Comparison of ENCODE assay signal across 26 cellular contexts in genomic region chr1:104098837-104099236, GRCh38.
DNase-seq lines count a peak whose midpoint lies in the region; ATAC-seq, FAIRE-seq and TF ChIP-seq lines count a peak whose summit lies in the region.
"Had no signal": no experiment of that assay in that cellular context is flagged by ENCODE, and none has a peak within 500 bp of the region (broad histone marks: within the 10 kb centered on the region; RNA-seq: fewer than 3 reads in every experiment).

No MANE protein-coding gene starts in this region.

- H3K4me3 ChIP-seq in HepG2 (replicated peaks in 1 of 3; ENCODE audit: insufficient read depth in 1 of 3, low read depth in 2 of 3, low read length in 3 of 3) (no peak overlapping the region), right lobe of liver (no peak overlapping the region), IMR-90 (ENCODE audit: insufficient read depth, low read depth, low read length) (no peak overlapping the region), mesendoderm (ENCODE audit: low read length) (no peak overlapping the region), endodermal cell (ENCODE audit: low read length) (no peak overlapping the region)
- H3K4me3 ChIP-seq: BLaER1, GM12878 had no signal

- H2AFZ ChIP-seq in HepG2 (ENCODE audit: low read length) (no peak overlapping the region), IMR-90 (replicated peaks; ENCODE audit: low read length, poor library complexity) (no peak overlapping the region)

- H2AK9ac ChIP-seq in IMR-90 (replicated peaks; ENCODE audit: low read depth, low read length, poor library complexity), result no peak overlapping the region

- 1% methylated on average over 3 of the region's 3 CpGs for WGBS in HepG2 (ENCODE audit: low lambda C conversion rate)
- WGBS in right lobe of liver (ENCODE audit: insufficient coverage, low coverage, low lambda C conversion rate, missing lambda C conversion rate), result 32% methylated on average over 3 of the region's 3 CpGs
- no CpG with 5 or more reads among the region's 3 CpGs for WGBS in IMR-90 (ENCODE audit: extremely low coverage in 2 of 2, insufficient read length in 1 of 2), 2 experiments
- no CpG with 5 or more reads among the region's 3 CpGs for WGBS in mesendoderm (ENCODE audit: extremely low coverage, insufficient coverage, low lambda C conversion rate)
- WGBS in endodermal cell (ENCODE audit: insufficient coverage in 1 of 2, insufficient read length in 1 of 2), 2 experiments, result 70 to 97% methylated on average over 2 of the region's 3 CpGs

- in situ Hi-C loops in HepG2 (cut with HindIII; ENCODE audit: extremely low pct_ligation_motif_present, low pct_unique_long_range_greater_than_20kb) (no loop called here), IMR-90 (cut with MboI; ENCODE audit: low sequenced_read_pairs) (no loop called here)

- CTCF ChIA-PET in HepG2 (lab: Yijun Ruan, JAX; ENCODE audit: low intra/inter-chr PET ratio, low total read pairs), result no interaction called here
- CTCF ChIA-PET in IMR-90 (lab: Yijun Ruan, JAX), result no interaction called here

- H3K27me3 ChIP-seq in HepG2 (ENCODE audit: control insufficient read depth in 1 of 2, insufficient read depth in 2 of 2, low read length in 2 of 2) (no peaks in the 10 kb centered on the region; a peak in 1 of 5 replicates), right lobe of liver (no peaks in the 10 kb centered on the region), IMR-90 (ENCODE audit: control insufficient read depth, insufficient read depth, low read length) (no peaks in the 10 kb centered on the region), mesendoderm (ENCODE audit: insufficient read depth, low read length, poor library complexity) (no peaks in the 10 kb centered on the region), endodermal cell (ENCODE audit: control insufficient read depth, insufficient read depth, low read length, poor library complexity, severe bottlenecking) (no peaks in the 10 kb centered on the region)
- H3K27me3 ChIP-seq: BE2C, BLaER1 had no signal

- no peaks in the 10 kb centered on the region for H4K20me1 ChIP-seq in HepG2 (ENCODE audit: insufficient read depth, low read length)
- H4K20me1 ChIP-seq in IMR-90 (ENCODE audit: insufficient read depth, low read length), result no peaks in the 10 kb centered on the region
- H4K20me1 ChIP-seq: BLaER1 had no signal

- H3K9me1 ChIP-seq in IMR-90 (ENCODE audit: insufficient read depth, low read length), result no peaks in the 10 kb centered on the region

- H3K79me1 ChIP-seq in IMR-90 (ENCODE audit: low read depth in 1 of 2, low read length in 2 of 2) (no peaks in the 10 kb centered on the region), mesendoderm (ENCODE audit: low read length) (no peaks in the 10 kb centered on the region)

- no peak overlapping the region for H3K23ac ChIP-seq in IMR-90 (ENCODE audit: low read depth, low read length)
- no peak overlapping the region for H3K23ac ChIP-seq in mesendoderm (ENCODE audit: low read length)

- H3K79me2 ChIP-seq in HepG2 (ENCODE audit: insufficient read depth, low read length) (no peaks in the 10 kb centered on the region), mesendoderm (ENCODE audit: control insufficient read depth, insufficient read depth, low read length) (no peaks in the 10 kb centered on the region)

- no peak overlapping the region for H3K9ac ChIP-seq in HepG2 (ENCODE audit: insufficient read depth, low read depth, low read length)
- no peak overlapping the region for H3K9ac ChIP-seq in IMR-90 (ENCODE audit: low read depth, low read length)
- H3K9ac ChIP-seq in mesendoderm (ENCODE audit: low read length), result no peak overlapping the region
- H3K9ac ChIP-seq in endodermal cell (ENCODE audit: extremely low read depth, low read length, poor library complexity, severe bottlenecking), result no peak overlapping the region
- H3K9ac ChIP-seq: BLaER1 had no signal

- H3K4me3 Mint-ChIP-seq in endodermal cell, result no peak overlapping the region
- H3K4me3 Mint-ChIP-seq: CD14-positive monocyte; CD4-positive, alpha-beta memory T cell; CD4-positive, CD25-positive, alpha-beta regulatory T cell; CD8-positive, alpha-beta memory T cell had no signal

- H3K4me2 ChIP-seq in HepG2 (ENCODE audit: low read depth, low read length) (no peak overlapping the region), IMR-90 (ENCODE audit: low read depth, low read length) (no peak overlapping the region), mesendoderm (ENCODE audit: low read length) (no peak overlapping the region)
- H3K4me2 ChIP-seq: BLaER1 had no signal

- H3K4me1 Mint-ChIP-seq in endodermal cell, result peaks cover 12% of the 10 kb centered on the region
- H3K4me1 Mint-ChIP-seq: CD14-positive monocyte; CD4-positive, alpha-beta memory T cell; CD4-positive, CD25-positive, alpha-beta regulatory T cell; CD8-positive, alpha-beta memory T cell had no signal

- TF ChIP-seq POLR2A in HepG2 (IDR thresholded peaks at IDR 0.05; ENCODE audit: insufficient read depth in 1 of 2, low read depth in 2 of 2, low read length in 2 of 2) (no peak), right lobe of liver (IDR thresholded peaks at IDR 0.05) (no peak), IMR-90 (IDR thresholded peaks at IDR 0.05; ENCODE audit: low read depth, low read length) (no peak)

- H3K27ac ChIP-seq in HepG2 (ENCODE audit: extremely low read length, insufficient read depth, low read length) (no peak overlapping the region), right lobe of liver (no peak overlapping the region), IMR-90 (ENCODE audit: insufficient read depth, low read length) (no peak overlapping the region), mesendoderm (ENCODE audit: low read depth, low read length) (no peak overlapping the region), endodermal cell (ENCODE audit: low read depth, low read length) (no peak overlapping the region)
- H3K27ac ChIP-seq: 22Rv1, BLaER1 had no signal

- H3K4ac ChIP-seq in IMR-90 (ENCODE audit: low read depth, low read length) (no peak overlapping the region), mesendoderm (ENCODE audit: low read depth, low read length) (no peak overlapping the region)

- H3K56ac ChIP-seq in IMR-90 (ENCODE audit: extremely low read depth, insufficient read depth, low read length) (no peak overlapping the region), mesendoderm (ENCODE audit: low read length) (no peak overlapping the region)

- TF ChIP-seq EP300 in HepG2 (IDR thresholded peaks at IDR 0.05; ENCODE audit: low read depth in 2 of 2, low read length in 2 of 2) (no peak), HepG2 (CRISPR knock-in tag; IDR thresholded peaks at IDR 0.05; ENCODE audit: borderline replicate concordance) (no peak)

- peaks cover 5% of the 10 kb centered on the region for H3K9me3 Mint-ChIP-seq in endodermal cell

- POLR2A ChIA-PET in HepG2 (lab: Yijun Ruan, JAX), result no interaction called here
- POLR2A ChIA-PET in IMR-90 (lab: Charles Lee; ENCODE audit: unreplicated experiment), result no interaction called here

- FAIRE-seq in HepG2 (lab: Jason Lieb, UNC), result no peak
- FAIRE-seq: GM12878, GM12892, GM18507 had no signal

- no peak overlapping the region for H4K91ac ChIP-seq in IMR-90 (ENCODE audit: insufficient read depth, low read depth, low read length)

- H2BK5ac ChIP-seq in IMR-90 (ENCODE audit: low read depth, low read length, poor library complexity, severe bottlenecking), result no peak overlapping the region
- no peak overlapping the region for H2BK5ac ChIP-seq in mesendoderm (ENCODE audit: low read length)

- H3K4me1 ChIP-seq in HepG2 (ENCODE audit: insufficient read depth, low read length), result no peaks in the 10 kb centered on the region
- no peaks in the 10 kb centered on the region for H3K4me1 ChIP-seq in right lobe of liver
- no peaks in the 10 kb centered on the region for H3K4me1 ChIP-seq in IMR-90 (ENCODE audit: control insufficient read depth, insufficient read depth, low read length)
- no peaks in the 10 kb centered on the region for H3K4me1 ChIP-seq in mesendoderm (ENCODE audit: control insufficient read depth, low read depth, low read length)
- peaks cover 4% of the 10 kb centered on the region for H3K4me1 ChIP-seq in endodermal cell (ENCODE audit: control insufficient read depth, insufficient read depth, low read length)
- H3K4me1 ChIP-seq: BE2C, BLaER1 had no signal

- dilution Hi-C loops in IMR-90 (cut with HindIII; ENCODE audit: low sequenced_read_pairs, unreplicated experiment), result no loop called here

- intact Hi-C loops in HepG2 (cut with micrococcal nuclease; ENCODE audit: unreplicated experiment) (no loop called here), right lobe of liver (cut with DNase I) (no loop called here), IMR-90 (cut with micrococcal nuclease) (no loop called here)

- H4K8ac ChIP-seq in IMR-90 (ENCODE audit: low read depth in 2 of 2, low read length in 2 of 2) (no peak overlapping the region), mesendoderm (ENCODE audit: low read depth, low read length) (no peak overlapping the region)

- H3K9me3 ChIP-seq in HepG2 (ENCODE audit: low read length), result no peaks in the 10 kb centered on the region
- no peaks in the 10 kb centered on the region for H3K9me3 ChIP-seq in right lobe of liver
- no peaks in the 10 kb centered on the region for H3K9me3 ChIP-seq in IMR-90 (ENCODE audit: control insufficient read depth, insufficient read depth, low read length)
- H3K9me3 ChIP-seq in endodermal cell (ENCODE audit: control insufficient read depth, low read length), result peaks cover 7% of the 10 kb centered on the region
- H3K9me3 ChIP-seq: BE2C, BLaER1 had no signal

- no peak overlapping the region for H2BK20ac ChIP-seq in IMR-90 (ENCODE audit: low read depth, low read length)

- H3K36me3 Mint-ChIP-seq in endodermal cell (ENCODE audit: low read depth), result no peaks in the 10 kb centered on the region
- H3K36me3 Mint-ChIP-seq: CD14-positive monocyte; CD4-positive, alpha-beta memory T cell; CD4-positive, CD25-positive, alpha-beta regulatory T cell; CD8-positive, alpha-beta memory T cell had no signal

- no peak overlapping the region for H3K27ac Mint-ChIP-seq in endodermal cell
- H3K27ac Mint-ChIP-seq: CD14-positive monocyte; CD4-positive, alpha-beta memory T cell; CD8-positive, alpha-beta memory T cell had no signal

- H3K27me3 Mint-ChIP-seq in endodermal cell (ENCODE audit: insufficient read depth), result no peaks in the 10 kb centered on the region
- H3K27me3 Mint-ChIP-seq: CD4-positive, alpha-beta memory T cell; CD4-positive, CD25-positive, alpha-beta regulatory T cell; CD8-positive, alpha-beta memory T cell had no signal

- H2BK15ac ChIP-seq in IMR-90 (ENCODE audit: low read depth, low read length), result no peak overlapping the region
- H2BK15ac ChIP-seq in mesendoderm (replicated peaks; ENCODE audit: low read depth), result no peak overlapping the region

- no peak overlapping the region for H2AK5ac ChIP-seq in IMR-90 (ENCODE audit: low read depth, low read length)
- H2AK5ac ChIP-seq in mesendoderm (ENCODE audit: low read length), result no peak overlapping the region

- H3K36me3 ChIP-seq in HepG2 (replicated peaks in 1 of 2; ENCODE audit: control insufficient read depth in 1 of 2, insufficient read depth in 2 of 2, low read length in 2 of 2) (no peaks in the 10 kb centered on the region), right lobe of liver (no peaks in the 10 kb centered on the region), IMR-90 (ENCODE audit: control insufficient read depth, insufficient read depth, low read length) (no peaks in the 10 kb centered on the region), mesendoderm (ENCODE audit: control insufficient read depth, insufficient read depth, low read length) (no peaks in the 10 kb centered on the region), endodermal cell (ENCODE audit: control insufficient read depth, insufficient read depth, low read length) (no peaks in the 10 kb centered on the region)
- H3K36me3 ChIP-seq: BE2C, BLaER1 had no signal

- H2BK120ac ChIP-seq in IMR-90 (ENCODE audit: low read depth, low read length), result no peak overlapping the region
- no peak overlapping the region for H2BK120ac ChIP-seq in mesendoderm (ENCODE audit: low read depth, low read length)

- no peak overlapping the region for H4K5ac ChIP-seq in IMR-90 (ENCODE audit: low read depth, low read length)
- no peak overlapping the region for H4K5ac ChIP-seq in mesendoderm (ENCODE audit: low read length)

- DNase-seq in HepG2 (ENCODE audit: low spot score) (no peak), right lobe of liver (no peak), IMR-90 (no peak), mesendoderm (peak; percentile 11), endodermal cell (no peak), NCI-H187 treated with DMSO at 0.1 percent for 48 hours (lab: John Stamatoyannopoulos, UW) (no peak)
- DNase-seq: ACHN; BE2C; C1 segment of cervical spinal cord; CD4-positive, alpha-beta memory T cell; CD4-positive, CD25-positive, alpha-beta regulatory T cell; CD8-positive, alpha-beta memory T cell; COR-L47; DMS 273 treated with DMSO at 0.1 percent for 48 hours; DMS153; DMS53; DMS79; DND-41; EL; GDM1 had no signal

- H3K14ac ChIP-seq in IMR-90 (replicated peaks; ENCODE audit: low read depth, low read length), result no peak overlapping the region

- BruUV-seq in HepG2 (replicated peaks; lab: Mats Ljungman, UMichigan) (no TSS peak), IMR-90 (replicated peaks; lab: Mats Ljungman, UMichigan) (no TSS peak)

- H3K18ac ChIP-seq in IMR-90 (ENCODE audit: low read depth, low read length) (no peak overlapping the region), mesendoderm (ENCODE audit: low read length) (no peak overlapping the region)

- ATAC-seq in HepG2, result no peak
- ATAC-seq in right lobe of liver, result no peak
- no peak for ATAC-seq in IMR-90 (ENCODE audit: low read depth)
- ATAC-seq: GM12878 had no signal

- no peak for TF ChIP-seq CTCF in HepG2 (CRISPR knock-in tag; IDR thresholded peaks at IDR 0.05)
- no peak for TF ChIP-seq CTCF in right lobe of liver (IDR thresholded peaks at IDR 0.05)
- TF ChIP-seq CTCF in IMR-90 (conservative IDR thresholded peaks at IDR 0.05; ENCODE audit: low read depth, low read length), result no peak
- no peak for TF ChIP-seq CTCF in endodermal cell (conservative IDR thresholded peaks at IDR 0.05)

- TF ChIP-seq RAD21 in HepG2 (CRISPR knock-in tag; IDR thresholded peaks at IDR 0.05), result no peak
- no peak for TF ChIP-seq RAD21 in IMR-90 (IDR thresholded peaks at IDR 0.05; ENCODE audit: low read length)
